Comparison of ENCODE assay signal across 20 cellular contexts in the genomic region with DNA sequence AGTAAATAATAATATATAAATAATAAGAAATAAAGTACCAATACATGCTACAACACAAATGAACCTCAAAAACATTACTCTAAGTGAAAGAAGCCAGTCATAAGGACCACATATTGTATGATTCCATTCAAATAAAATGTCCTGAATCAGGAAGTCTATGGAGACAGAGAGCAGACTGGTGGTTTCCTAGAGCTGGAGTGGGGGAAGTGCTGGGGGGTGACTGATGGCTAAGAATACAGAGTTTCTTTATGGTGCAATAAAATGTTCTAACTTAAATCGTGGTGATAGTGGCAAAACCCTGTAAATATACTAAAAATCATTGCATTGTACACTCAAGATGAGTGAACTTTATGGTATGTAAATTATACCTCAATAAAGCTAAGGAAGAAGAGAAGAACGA.
DNase-seq lines count a peak whose midpoint lies in the region; ATAC-seq, FAIRE-seq and TF ChIP-seq lines count a peak whose summit lies in the region.
"Had no signal": no experiment of that assay in that cellular context is flagged by ENCODE, and none has a peak within 500 bp of the region (broad histone marks: within the 10 kb centered on the region; RNA-seq: fewer than 3 reads in every experiment).

No MANE protein-coding gene starts in this region.

- H3K4me2 ChIP-seq in astrocyte (ENCODE audit: low read length), result no peak overlapping the region
- H3K4me2 ChIP-seq in endothelial cell of umbilical vein (ENCODE audit: insufficient read depth, low read length), result peak overlapping the region; percentile 13

- H2AFZ ChIP-seq in astrocyte (ENCODE audit: low read depth, low read length), result no peak overlapping the region
- H2AFZ ChIP-seq in endothelial cell of umbilical vein (ENCODE audit: low read depth, low read length), result no peak overlapping the region

- DNase-seq in astrocyte (ENCODE audit: low read depth) (no peak), endothelial cell of umbilical vein (ENCODE audit: low read depth, low spot score) (peak; percentile 70), left colon (no peak), NCI-H2171 (lab: John Stamatoyannopoulos, UW) (no peak)
- DNase-seq: ACHN; BE2C; CD4-positive, alpha-beta T cell; DMS79 treated with DMSO at 0.1 percent for 48 hours; GF-D8; GOT3; H7; HFFc6 had no signal

- H3K79me2 ChIP-seq in astrocyte (ENCODE audit: insufficient read depth, low read length), result no peaks in the 10 kb centered on the region
- no peaks in the 10 kb centered on the region for H3K79me2 ChIP-seq in endothelial cell of umbilical vein (ENCODE audit: control insufficient read depth, insufficient read depth, low read length)

- peaks cover 2% of the 10 kb centered on the region for H3K36me3 Mint-ChIP-seq in astrocyte (ENCODE audit: low read depth, unreplicated experiment)
- H3K36me3 Mint-ChIP-seq in stimulated activated memory B cell treated with anti-CD40 and anti-IgM and Interleukin-4, amounts not matched to agents 10 μg/mL and 1 μg/mL and 100 μg/mL, for 72 hours, result no peaks in the 10 kb centered on the region

- peak; percentile 82 for ATAC-seq in left colon
- ATAC-seq in HG02852 (IDR thresholded peaks at IDR 0.05; ENCODE audit: unreplicated experiment), result no peak
- no peak for ATAC-seq in stimulated activated memory B cell treated with anti-CD40 and anti-IgM and Interleukin-4, amounts not matched to agents 10 μg/mL and 1 μg/mL and 100 μg/mL, for 72 hours
- ATAC-seq in HG03460 (IDR thresholded peaks at IDR 0.05; ENCODE audit: unreplicated experiment), result no peak
- ATAC-seq: HCT116, HepG2 had no signal

- POLR2A ChIA-PET in endothelial cell of umbilical vein (lab: Charles Lee), result interaction anchor here (1.3 kb wide), 1 partner anchor 75 kb away, joined by 4 read pairs; no protein-coding TSS in a partner anchor

- H3K9me1 ChIP-seq in endothelial cell of umbilical vein (replicated peaks; ENCODE audit: control insufficient read depth, extremely low read depth, insufficient read depth, low read length), result no peaks in the 10 kb centered on the region

- H3K27me3 Mint-ChIP-seq in astrocyte (ENCODE audit: low read depth, unreplicated experiment), result peaks cover 21% of the 10 kb centered on the region
- no peaks in the 10 kb centered on the region for H3K27me3 Mint-ChIP-seq in stimulated activated memory B cell treated with anti-CD40 and anti-IgM and Interleukin-4, amounts not matched to agents 10 μg/mL and 1 μg/mL and 100 μg/mL, for 72 hours

- H3K27me3 ChIP-seq in astrocyte (ENCODE audit: insufficient read depth, low read length), result no peaks in the 10 kb centered on the region
- H3K27me3 ChIP-seq in endothelial cell of umbilical vein (ENCODE audit: control insufficient read depth in 2 of 2, insufficient read depth in 2 of 2, low read length in 2 of 2), result no peaks in the 10 kb centered on the region
- H3K27me3 ChIP-seq: BE2C had no signal

- H3K4me1 ChIP-seq in astrocyte (ENCODE audit: insufficient read depth, low read length) (no peaks in the 10 kb centered on the region), endothelial cell of umbilical vein (ENCODE audit: control insufficient read depth, extremely low read depth, insufficient read depth, low read length) (peaks cover 18% of the 10 kb centered on the region)

- FAIRE-seq in astrocyte (lab: Jason Lieb, UNC) (no peak), endothelial cell of umbilical vein (lab: Jason Lieb, UNC) (peak; percentile 87)
- FAIRE-seq: A204.1, HepG2 had no signal

- H3K4me3 ChIP-seq in astrocyte (ENCODE audit: insufficient read depth, low read depth, low read length) (no peak overlapping the region), endothelial cell of umbilical vein (replicated peaks in 1 of 3; ENCODE audit: insufficient read depth in 1 of 3, low read depth in 1 of 3, low read length in 3 of 3) (no peak overlapping the region)

- TF ChIP-seq POLR2A in endothelial cell of umbilical vein (IDR thresholded peaks at IDR 0.05; ENCODE audit: low read depth, low read length), result no peak

- no peak overlapping the region for H3K4me3 Mint-ChIP-seq in astrocyte (ENCODE audit: unreplicated experiment)
- no peak overlapping the region for H3K4me3 Mint-ChIP-seq in stimulated activated memory B cell treated with anti-CD40 and anti-IgM and Interleukin-4, amounts not matched to agents 10 μg/mL and 1 μg/mL and 100 μg/mL, for 72 hours
- H3K4me3 Mint-ChIP-seq: CD4-positive, alpha-beta T cell; HFFc6; IgD-negative memory B cell had no signal

- H3K27ac Mint-ChIP-seq in astrocyte (ENCODE audit: unreplicated experiment), result peak overlapping the region; percentile 85
- no peak overlapping the region for H3K27ac Mint-ChIP-seq in stimulated activated memory B cell treated with anti-CD40 and anti-IgM and Interleukin-4, amounts not matched to agents 10 μg/mL and 1 μg/mL and 100 μg/mL, for 72 hours
- H3K27ac Mint-ChIP-seq: CD4-positive, alpha-beta T cell; HFFc6; IgD-negative memory B cell had no signal

- no peaks in the 10 kb centered on the region for H4K20me1 ChIP-seq in astrocyte (ENCODE audit: insufficient read depth, low read length)
- no peaks in the 10 kb centered on the region for H4K20me1 ChIP-seq in endothelial cell of umbilical vein (replicated peaks; ENCODE audit: control insufficient read depth, extremely low read depth, insufficient read depth, low read length)

- no TSS peak for BruUV-seq in endothelial cell of umbilical vein (replicated peaks; lab: Mats Ljungman, UMichigan)

- H3K27ac ChIP-seq in astrocyte (ENCODE audit: low read depth, low read length) (no peak overlapping the region), endothelial cell of umbilical vein (ENCODE audit: insufficient read depth, low read depth, low read length) (peak overlapping the region; percentile 84)
- H3K27ac ChIP-seq: C4-2B had no signal

- peaks cover 3% of the 10 kb centered on the region for H3K9me3 ChIP-seq in astrocyte (ENCODE audit: insufficient read depth, low read depth, low read length)
- H3K9me3 ChIP-seq in endothelial cell of umbilical vein (replicated peaks; ENCODE audit: control insufficient read depth, insufficient read depth, low read length), result no peaks in the 10 kb centered on the region

- CTCF ChIA-PET in endothelial cell of umbilical vein (lab: Charles Lee), result interaction anchor here (0.8 to 2.3 kb wide), 7 partner anchors 30 to 103 kb away, joined by 3 to 16 read pairs (median 4); no protein-coding TSS in a partner anchor

- dilution Hi-C loops in endothelial cell of umbilical vein (cut with MboI; ENCODE audit: extremely low pct_ligation_motif_present, low sequenced_read_pairs), result no loop called here

- peaks cover 10% of the 10 kb centered on the region for H3K4me1 Mint-ChIP-seq in astrocyte (ENCODE audit: low read depth, unreplicated experiment)
- no peaks in the 10 kb centered on the region for H3K4me1 Mint-ChIP-seq in stimulated activated memory B cell treated with anti-CD40 and anti-IgM and Interleukin-4, amounts not matched to agents 10 μg/mL and 1 μg/mL and 100 μg/mL, for 72 hours
- H3K4me1 Mint-ChIP-seq: IgD-negative memory B cell had no signal

- TF ChIP-seq CTCF in astrocyte (IDR thresholded peaks at IDR 0.05; ENCODE audit: insufficient read depth, low read depth, low read length) (no peak), endothelial cell of umbilical vein (IDR thresholded peaks at IDR 0.05; ENCODE audit: extremely low read depth in 1 of 2, insufficient read depth in 1 of 2, low read depth in 1 of 2, low read length in 2 of 2) (no peak)

- H3K9ac ChIP-seq in astrocyte (ENCODE audit: low read length) (no peak overlapping the region), endothelial cell of umbilical vein (replicated peaks; ENCODE audit: extremely low read depth, insufficient read depth, low read length) (peak overlapping the region; percentile 49)

- H3K36me3 ChIP-seq in astrocyte (ENCODE audit: insufficient read depth, low read length) (no peaks in the 10 kb centered on the region), endothelial cell of umbilical vein (ENCODE audit: control insufficient read depth in 2 of 2, extremely low read depth in 1 of 2, insufficient read depth in 2 of 2, low read length in 2 of 2) (no peaks in the 10 kb centered on the region)
- H3K36me3 ChIP-seq: BE2C had no signal

- intact Hi-C loops in endothelial cell of umbilical vein (cut with micrococcal nuclease) (loop anchor here (1.0 to 2.0 kb wide), 2 partner anchors 36 to 74 kb away; no protein-coding TSS in a partner anchor), left colon (cut with DNase I, micrococcal nuclease) (no loop called here)

- peaks cover 3% of the 10 kb centered on the region for H3K9me3 Mint-ChIP-seq in astrocyte (ENCODE audit: unreplicated experiment)
- H3K9me3 Mint-ChIP-seq in stimulated activated memory B cell treated with anti-CD40 and anti-IgM and Interleukin-4, amounts not matched to agents 10 μg/mL and 1 μg/mL and 100 μg/mL, for 72 hours, result peaks cover 2% of the 10 kb centered on the region
- H3K9me3 Mint-ChIP-seq: CD4-positive, alpha-beta T cell had no signal

TF ChIP-seq in endothelial cell of umbilical vein, 7 proteins besides CTCF, POLR2A, EP300 and RAD21:
- peak; percentile 37 for TF ChIP-seq POLR2AphosphoS5 (IDR thresholded peaks at IDR 0.05; ENCODE audit: insufficient read depth, low read depth, low read length)
- no peak for TF ChIP-seq GATA2 (IDR thresholded peaks at IDR 0.05; ENCODE audit: insufficient read depth, insufficient read length, low read depth, low read length)
